In the genomic region with DNA sequence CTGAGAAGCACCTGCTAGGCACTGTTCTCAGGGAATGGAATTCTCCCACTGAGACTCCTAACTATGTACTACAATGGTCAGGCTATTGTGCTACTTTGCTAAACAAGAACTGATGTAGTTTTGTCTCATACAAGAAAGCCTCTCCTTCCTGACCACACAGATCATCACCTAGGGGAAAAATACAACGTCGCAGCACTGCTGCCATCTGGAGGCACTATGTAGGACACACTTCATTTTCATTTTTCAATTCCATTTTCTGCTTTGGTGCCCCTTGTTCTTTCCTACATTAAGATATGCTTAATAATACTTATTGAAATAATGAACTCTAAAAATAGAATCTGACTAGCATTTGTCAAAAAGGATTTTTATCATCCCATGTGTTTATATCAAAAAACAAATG, we compare ENCODE assay signal across 8 cellular contexts. TPM values are rescaled to one million over a fixed set of nuclear protein-coding genes. Genes with fewer than 3 reads are reported as not detected.
DNase-seq lines count a peak whose midpoint lies in the region; TF ChIP-seq lines count a peak whose summit lies in the region.

No MANE protein-coding gene starts in this region.

- H3K4me3 ChIP-seq in GM23248 (no peak overlapping the region), WI38 (ENCODE audit: low read depth, low read length) (no peak overlapping the region), cardiac muscle cell (no peak overlapping the region)

- in situ Hi-C loops in G401 (cut with HindIII; ENCODE audit: low sequenced_read_pairs) = no loop called here
- in situ Hi-C loops in GM23248 (cut with MboI) = no loop called here

- TF ChIP-seq CTCF in WI38 (IDR thresholded peaks at IDR 0.05; ENCODE audit: low read depth, low read length) (peak; percentile 26; the same call in 1 of the 2 replicates), cardiac muscle cell (IDR thresholded peaks at IDR 0.05; ENCODE audit: low read depth, low read length) (peak; percentile 61)

- H3K79me2 ChIP-seq in GM23248 (ENCODE audit: insufficient read depth) = no peaks in the 10 kb centered on the region

- H3K27ac ChIP-seq in GM23248 (no peak overlapping the region), cardiac muscle cell (no peak overlapping the region)

- WGBS in GM23248 (ENCODE audit: low coverage in 1 of 2, low lambda C conversion rate in 2 of 2, missing lambda C conversion rate in 2 of 2), 2 experiments = 38 to 46% methylated on average over 2 of the region's 2 CpGs

- H3K27me3 ChIP-seq in GM23248 (replicated peaks; ENCODE audit: insufficient read depth) (no peaks in the 10 kb centered on the region), cardiac muscle cell (no peaks in the 10 kb centered on the region)

- H3K4me1 ChIP-seq in GM23248 (ENCODE audit: insufficient read depth) = no peaks in the 10 kb centered on the region
- no peaks in the 10 kb centered on the region for H3K4me1 ChIP-seq in cardiac muscle cell (ENCODE audit: low read depth)

- no peaks in the 10 kb centered on the region for H4K20me1 ChIP-seq in GM23248 (ENCODE audit: insufficient read depth)

- H3K4me2 ChIP-seq in GM23248 (ENCODE audit: unreplicated experiment) = no peak overlapping the region

- DNase-seq in A172 (ENCODE audit: low spot score) (peak; percentile 13), G401 (ENCODE audit: low spot score) (peak; percentile 71), GM23248 (peak; percentile 38), HuH-7.5 (ENCODE audit: low spot score) (peak; percentile 19), cardiac muscle cell (ENCODE audit: low read depth in 1 of 2, low spot score in 1 of 2) (peak; percentile 21 to 51), superior temporal gyrus (ENCODE audit: extremely low spot score) (peak; percentile 77), cortex of kidney (lab: John Stamatoyannopoulos, UW) (no peak)

- no peak overlapping the region for H3K9ac ChIP-seq in GM23248

- no peaks in the 10 kb centered on the region for H3F3A ChIP-seq in GM23248 (ENCODE audit: insufficient read depth)

- no peak overlapping the region for H2AFZ ChIP-seq in GM23248

- H3K36me3 ChIP-seq in GM23248 (ENCODE audit: low read depth) = peaks cover 30% of the 10 kb centered on the region
- H3K36me3 ChIP-seq in cardiac muscle cell = peaks cover 50% of the 10 kb centered on the region

- H3K9me2 ChIP-seq in GM23248 (ENCODE audit: insufficient read depth) = no peaks in the 10 kb centered on the region

- no peaks in the 10 kb centered on the region for H3K9me3 ChIP-seq in GM23248 (ENCODE audit: low read depth)
- no peaks in the 10 kb centered on the region for H3K9me3 ChIP-seq in cardiac muscle cell (ENCODE audit: low read depth)

RNA-seq across cellular contexts. Expression of a gene that starts 21.1 kb away (rescaled TPM):
- total RNA-seq in A172 (2014; rRNA removed; shearing (Covaris generic)) = 8.7 and 9.7 TPM in 2 replicates
- total RNA-seq in G401 (2014; rRNA removed; shearing (Covaris generic)) = 11.8 and 17.1 TPM in 2 replicates
- 6.7 and 19.3 TPM in 2 replicates for total RNA-seq in GM23248 (2014; rRNA removed; shearing (Covaris generic))
- polyA plus RNA-seq in GM23248 (2016; fragmentation: Nextera tagmentation; extraction: Ambion mirVana) (7.6 and 8.3 TPM in 2 replicates), cardiac muscle cell (13.1 and 18.3 TPM in 2 replicates)
- 10.7 and 14.0 TPM in 2 replicates for total RNA-seq in cardiac muscle cell

RNA-seq across cellular contexts. Expression of a gene that starts 21.5 kb away (rescaled TPM):
- total RNA-seq in A172 (2014; rRNA removed; shearing (Covaris generic)) = 15.8 and 19.8 TPM in 2 replicates
- 4.6 and 9.9 TPM in 2 replicates for total RNA-seq in G401 (2014; rRNA removed; shearing (Covaris generic))
- 7.6 and 12.9 TPM in 2 replicates for total RNA-seq in GM23248 (2014; rRNA removed; shearing (Covaris generic))
- 6.6 and 7.8 TPM in 2 replicates for polyA plus RNA-seq in GM23248 (2016; fragmentation: Nextera tagmentation; extraction: Ambion mirVana)
- 10.9 and 16.6 TPM in 2 replicates for total RNA-seq in cardiac muscle cell
- 13.1 and 15.0 TPM in 2 replicates for polyA plus RNA-seq in cardiac muscle cell

RNA-seq across cellular contexts. Expression of a gene that starts 26.2 kb away (rescaled TPM):
- not detected in 2 replicates for total RNA-seq in A172 (2014; rRNA removed; shearing (Covaris generic))
- total RNA-seq in G401 (2014; rRNA removed; shearing (Covaris generic)) = not detected in 2 replicates
- total RNA-seq in GM23248 (2014; rRNA removed; shearing (Covaris generic)) = not detected in 2 replicates
- polyA plus RNA-seq in GM23248 (2016; fragmentation: Nextera tagmentation; extraction: Ambion mirVana) = not detected in 2 replicates
- not detected in 2 replicates for total RNA-seq in cardiac muscle cell
- polyA plus RNA-seq in cardiac muscle cell = not detected in 2 replicates
